9 cellular contexts compared by ENCODE assay signal in genomic region chr4:663046-663437, GRCh38. TPM values are rescaled to one million over a fixed set of nuclear protein-coding genes. Genes with fewer than 3 reads are reported as not detected.
DNase-seq lines count a peak whose midpoint lies in the region; ATAC-seq and TF ChIP-seq lines count a peak whose summit lies in the region.
"Had no signal": no experiment of that assay in that cellular context is flagged by ENCODE, and none has a peak within 500 bp of the region (broad histone marks: within the 10 kb centered on the region; RNA-seq: fewer than 3 reads in every experiment).

No MANE protein-coding gene starts in this region.

- H3K4me3 ChIP-seq in mucosa of stomach (ENCODE audit: low read length) (no peak overlapping the region), upper lobe of right lung (peak overlapping the region; percentile 78)

- H3K27ac ChIP-seq in caudate nucleus (ENCODE audit: low read depth, low read length) (peak overlapping the region; percentile 58), upper lobe of right lung (peak overlapping the region; percentile 71)

- DNase-seq in Right ventricle myocardium inferior (ENCODE audit: missing footprints), result peak; percentile 56
- no peak for DNase-seq in Right ventricle myocardium superior
- no peak for DNase-seq in caudate nucleus (lab: John Stamatoyannopoulos, UW)
- no peak for DNase-seq in upper lobe of right lung
- DNase-seq in 8988T, result no peak
- no peak for DNase-seq in activated CD4-positive, alpha-beta T cell treated with anti-CD3 and anti-CD28 coated beads, Interleukin-2, amount 50 U/mL, for 1 hour
- no peak for DNase-seq in stimulated activated CD4-positive, alpha-beta T cell treated with anti-CD3 and anti-CD28 coated beads, Interleukin-2, amount 100 ng/mL, for 48 hours
- DNase-seq: DMS153 had no signal

- no peaks in the 10 kb centered on the region for H3K9me3 ChIP-seq in mucosa of stomach (ENCODE audit: control insufficient read depth, low read length)
- no peaks in the 10 kb centered on the region for H3K9me3 ChIP-seq in upper lobe of right lung

- H3K36me3 ChIP-seq in mucosa of stomach (ENCODE audit: control insufficient read depth, insufficient read depth, low read length) (no peaks in the 10 kb centered on the region), upper lobe of right lung (no peaks in the 10 kb centered on the region)

- intact Hi-C loops in Right ventricle myocardium inferior (cut with DNase I), result no loop called here
- intact Hi-C loops in Right ventricle myocardium superior (cut with DNase I), result no loop called here
- intact Hi-C loops in upper lobe of right lung (cut with DNase I), result no loop called here

- H3K9ac ChIP-seq in mucosa of stomach (ENCODE audit: low read length), result peak overlapping the region; percentile 78

- ATAC-seq in Right ventricle myocardium inferior, result no peak
- ATAC-seq in Right ventricle myocardium superior (ENCODE audit: poor library complexity), result no peak
- peak; percentile 13 for ATAC-seq in upper lobe of right lung

- no peak for TF ChIP-seq CTCF in upper lobe of right lung (IDR thresholded peaks at IDR 0.05)

- peaks cover 10% of the 10 kb centered on the region for H3K27me3 ChIP-seq in mucosa of stomach (ENCODE audit: control insufficient read depth, insufficient read depth, low read length)
- H3K27me3 ChIP-seq in upper lobe of right lung, result no peaks in the 10 kb centered on the region

- H3K4me1 ChIP-seq in mucosa of stomach (ENCODE audit: control insufficient read depth, insufficient read depth, low read length) (peaks cover 3% of the 10 kb centered on the region), upper lobe of right lung (no peaks in the 10 kb centered on the region)

RNA-seq across cellular contexts. Expression of gene ATP5ME, which starts 11.0 kb away (rescaled TPM):
- total RNA-seq in Right ventricle myocardium inferior (1,162 TPM), Right ventricle myocardium superior (1,145 TPM), upper lobe of right lung (167 TPM)

RNA-seq across cellular contexts. Expression of gene MYL5, which starts 11.3 kb away (rescaled TPM):
- total RNA-seq in Right ventricle myocardium inferior, result 3.9 TPM
- total RNA-seq in Right ventricle myocardium superior, result 3.7 TPM
- 9.7 TPM for total RNA-seq in upper lobe of right lung

RNA-seq across cellular contexts. Expression of gene SLC49A3, which starts 25.9 kb away (rescaled TPM):
- 17.3 TPM for total RNA-seq in Right ventricle myocardium inferior
- 14.6 TPM for total RNA-seq in Right ventricle myocardium superior
- total RNA-seq in upper lobe of right lung, result 32.9 TPM

RNA-seq across cellular contexts. Expression of gene PDE6B, which starts 37.7 kb away (rescaled TPM):
- total RNA-seq in Right ventricle myocardium inferior (1.7 TPM), Right ventricle myocardium superior (1.1 TPM), upper lobe of right lung (9.1 TPM)

RNA-seq across cellular contexts. Expression of gene PCGF3, which starts 42.6 kb away (rescaled TPM):
- total RNA-seq in Right ventricle myocardium inferior (21.7 TPM), Right ventricle myocardium superior (20.8 TPM), upper lobe of right lung (42.2 TPM)
